8 cellular contexts compared by ENCODE assay signal in genomic region chr2:167844714-167845530, GRCh38.
DNase-seq lines count a peak whose midpoint lies in the region; ATAC-seq and TF ChIP-seq lines count a peak whose summit lies in the region.
"Had no signal": no experiment of that assay in that cellular context is flagged by ENCODE, and none has a peak within 500 bp of the region (broad histone marks: within the 10 kb centered on the region; RNA-seq: fewer than 3 reads in every experiment).

No MANE protein-coding gene starts in this region.

- H3K4me3 Mint-ChIP-seq in activated T-cell treated with anti-CD3 and anti-CD28 coated beads, Interleukin-2, amount 50 U/mL, for 24 hours = no peak overlapping the region
- H3K4me3 Mint-ChIP-seq: brain had no signal

- no peaks in the 10 kb centered on the region for H3K9me3 Mint-ChIP-seq in activated T-cell treated with anti-CD3 and anti-CD28 coated beads, Interleukin-2, amount 50 U/mL, for 24 hours

- H3K4me3 ChIP-seq in GM06990 (replicated peaks; ENCODE audit: low read depth, low read length) = no peak overlapping the region

- DNase-seq in GM06990 (ENCODE audit: extremely low read depth, insufficient read length) (no peak), Kasumi-1 (lab: John Stamatoyannopoulos, UW) (peak; percentile 33 to 34), OCI-M1 (lab: John Stamatoyannopoulos, UW) (peak; percentile 69), left colon (peak; percentile 59 to 71), left lobe of liver (ENCODE audit: low spot score) (no peak), Right ventricle myocardium inferior (ENCODE audit: missing footprints) (no peak)
- DNase-seq in activated T-cell treated with anti-CD3 and anti-CD28 coated beads, Interleukin-2, amount 50 U/mL, for 24 hours = no peak

- no peaks in the 10 kb centered on the region for H3K27me3 ChIP-seq in GM06990 (replicated peaks; ENCODE audit: control insufficient read depth, insufficient read depth, low read length)

- peak; percentile 61 for ATAC-seq in left colon
- no peak for ATAC-seq in left lobe of liver
- no peak for ATAC-seq in Right ventricle myocardium inferior

- TF ChIP-seq CTCF in GM06990 (IDR thresholded peaks at IDR 0.05; ENCODE audit: insufficient read depth, low read length, poor library complexity, severe bottlenecking) = peak; percentile 32

- no peaks in the 10 kb centered on the region for H3K36me3 Mint-ChIP-seq in activated T-cell treated with anti-CD3 and anti-CD28 coated beads, Interleukin-2, amount 50 U/mL, for 24 hours (ENCODE audit: low read depth)

- no peak overlapping the region for H3K27ac Mint-ChIP-seq in activated T-cell treated with anti-CD3 and anti-CD28 coated beads, Interleukin-2, amount 50 U/mL, for 24 hours

- peaks cover 14% of the 10 kb centered on the region for H3K27me3 Mint-ChIP-seq in activated T-cell treated with anti-CD3 and anti-CD28 coated beads, Interleukin-2, amount 50 U/mL, for 24 hours

- intact Hi-C loops in left colon (cut with DNase I, micrococcal nuclease) (no loop called here), Right ventricle myocardium inferior (cut with DNase I) (no loop called here)

- H3K4me1 Mint-ChIP-seq in activated T-cell treated with anti-CD3 and anti-CD28 coated beads, Interleukin-2, amount 50 U/mL, for 24 hours (ENCODE audit: low read depth) = no peaks in the 10 kb centered on the region

- H3K36me3 ChIP-seq in GM06990 (ENCODE audit: control insufficient read depth, insufficient read depth, low read length) = no peaks in the 10 kb centered on the region

Comparison
In these comparisons a context has a peak if more than half of its experiments do, and no peak if none do; other contexts are left out.
1. DNase-seq: peak in Kasumi-1 (2 of 2), OCI-M1 (single experiment) and left colon (2 of 2); none in GM06990 (single experiment), left lobe of liver (single experiment), activated T-cell treated with anti-CD3 and anti-CD28 coated beads, Interleukin-2, amount 50 U/mL, for 24 hours (single experiment) and Right ventricle myocardium inferior (single experiment).